20 cellular contexts compared by ENCODE assay signal in the genomic region with DNA sequence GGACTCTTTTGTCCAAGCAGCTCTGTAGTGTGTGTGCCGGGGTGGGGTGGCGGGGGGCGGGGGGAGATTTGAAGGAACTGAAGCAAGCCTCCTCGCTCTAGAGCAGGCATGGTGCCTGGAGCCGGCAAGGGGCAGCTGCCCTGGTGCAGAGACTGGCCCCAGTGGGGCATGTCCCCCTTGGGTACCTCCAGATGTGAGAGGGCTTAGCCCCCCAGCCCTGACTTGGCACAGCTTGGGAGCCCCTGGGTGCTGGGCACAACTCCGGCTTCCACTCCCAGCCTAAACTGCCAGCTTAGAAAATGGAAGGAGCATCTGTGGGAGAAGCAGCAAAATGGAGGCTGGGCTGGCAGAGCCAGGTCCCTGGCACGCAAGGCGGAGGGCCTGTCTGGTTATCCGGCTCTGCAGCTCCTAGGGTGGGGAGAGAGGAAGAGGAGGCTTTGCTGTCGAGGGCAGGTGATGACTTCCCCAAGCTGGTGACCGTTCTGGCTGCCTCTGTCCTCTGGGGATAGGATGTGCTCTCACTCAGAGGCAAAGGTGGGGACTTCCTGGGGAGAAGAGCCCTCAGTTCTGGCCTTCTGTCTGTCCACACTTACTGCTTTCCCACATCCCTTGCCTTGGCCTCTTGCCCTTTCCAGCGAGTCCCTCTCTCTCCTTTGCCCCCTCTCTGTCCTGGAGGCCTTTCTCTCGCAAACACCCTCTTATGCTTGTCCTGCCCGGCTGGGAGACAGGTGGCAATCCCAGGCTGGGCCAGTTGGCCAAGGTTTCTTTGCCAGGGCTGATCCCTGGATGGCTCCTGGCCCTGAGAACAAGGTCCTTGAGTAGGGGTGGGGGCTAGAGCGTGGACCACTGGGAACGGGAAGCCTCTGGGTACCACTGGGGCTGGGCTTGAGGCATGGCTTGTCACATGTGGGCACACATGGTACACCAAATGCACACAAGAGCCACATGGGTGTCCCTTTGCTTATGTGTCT. TPM values are rescaled to one million over a fixed set of nuclear protein-coding genes. Genes with fewer than 3 reads are reported as not detected.
DNase-seq lines count a peak whose midpoint lies in the region; TF ChIP-seq lines count a peak whose summit lies in the region.
"Had no signal": no experiment of that assay in that cellular context is flagged by ENCODE, and none has a peak within 500 bp of the region (broad histone marks: within the 10 kb centered on the region; RNA-seq: fewer than 3 reads in every experiment).

No MANE protein-coding gene starts in this region.

- H3K27me3 ChIP-seq in H7 (ENCODE audit: control insufficient read depth, insufficient read depth, low read length) (peaks cover 11% of the 10 kb centered on the region), dorsolateral prefrontal cortex (peaks cover 0 to 78% (median 22%) of the 10 kb centered on the region in 45 donors), osteoblast (ENCODE audit: insufficient read depth, low read length) (peaks cover 39% of the 10 kb centered on the region), thyroid gland (no peaks in the 10 kb centered on the region)

- intact Hi-C loops in dorsolateral prefrontal cortex (cut with DNase I) = no loop called here
- intact Hi-C loops in thyroid gland (cut with DNase I) = no loop called here

- H3K36me3 ChIP-seq in H7 (replicated peaks; ENCODE audit: control insufficient read depth, insufficient read depth, low read length) (no peaks in the 10 kb centered on the region), osteoblast (ENCODE audit: insufficient read depth, low read length) (no peaks in the 10 kb centered on the region), thyroid gland (no peaks in the 10 kb centered on the region)
- H3K36me3 ChIP-seq: BE2C had no signal

- H3K9me3 ChIP-seq in osteoblast (ENCODE audit: low read depth, low read length) (no peaks in the 10 kb centered on the region), thyroid gland (no peaks in the 10 kb centered on the region)
- H3K9me3 ChIP-seq: BE2C had no signal

- no peak for TF ChIP-seq CTCF in dorsolateral prefrontal cortex (IDR thresholded peaks at IDR 0.05 in 54 of 56, conservative IDR thresholded peaks at IDR 0.05 in 2 of 56; ENCODE audit: low read depth in 1 of 56, partially characterized antibody in 56 of 56)
- no peak for TF ChIP-seq CTCF in osteoblast (IDR thresholded peaks at IDR 0.05; ENCODE audit: extremely low read depth, low read depth, low read length)
- TF ChIP-seq CTCF in thyroid gland (IDR thresholded peaks at IDR 0.05) = no peak

- TF ChIP-seq POLR2A in thyroid gland (IDR thresholded peaks at IDR 0.05) = no peak

- H3K4me2 ChIP-seq in osteoblast (ENCODE audit: insufficient read depth, low read length) = no peak overlapping the region

- H3K27ac ChIP-seq in dorsolateral prefrontal cortex (peak overlapping the region in 13 of 59 donors; percentile 14 to 57 (median 40)), osteoblast (ENCODE audit: low read depth, low read length) (no peak overlapping the region), thyroid gland (no peak overlapping the region)

- no peaks in the 10 kb centered on the region for H3K4me1 ChIP-seq in osteoblast (ENCODE audit: insufficient read depth, low read length)
- H3K4me1 ChIP-seq in thyroid gland = no peaks in the 10 kb centered on the region
- H3K4me1 ChIP-seq: BE2C had no signal

- H2AFZ ChIP-seq in osteoblast (ENCODE audit: low read length) = no peak overlapping the region

- in situ Hi-C loops in G401 (cut with HindIII; ENCODE audit: low sequenced_read_pairs) = no loop called here

- H3K4me3 ChIP-seq in H7 (ENCODE audit: insufficient read depth, low read depth, low read length) (no peak overlapping the region), dorsolateral prefrontal cortex (peak overlapping the region in 53 of 59 donors; percentile 15 to 72 (median 59)), osteoblast (ENCODE audit: insufficient read depth, low read length) (no peak overlapping the region), thyroid gland (replicated peaks in 1 of 3) (no peak overlapping the region)

- peak; percentile 10 for DNase-seq in G401 (ENCODE audit: low spot score)
- DNase-seq in H7 = peak; percentile 23
- DNase-seq in dorsolateral prefrontal cortex = no peak
- DNase-seq in osteoblast (ENCODE audit: insufficient read length, low spot score, missing footprints) = peak; percentile 74
- DNase-seq in T-helper 2 cell = no peak
- no peak for DNase-seq in Kasumi-1 (lab: John Stamatoyannopoulos, UW)
- DNase-seq in thyroid gland = no peak
- DNase-seq: BE2C; CD4-positive, CD25-positive, alpha-beta regulatory T cell; CD8-positive, alpha-beta memory T cell; COR-L47; DMS 273 treated with DMSO at 0.1 percent for 48 hours; DMS53; DND-41; EL; HCEC 1CT; HFFc6; KG1 had no signal

- WGBS in thyroid gland, 2 donors = 80 to 82% methylated on average over 6 to 10 of the region's 16 CpGs

- H4K20me1 ChIP-seq in osteoblast (ENCODE audit: insufficient read depth, low read length) = no peaks in the 10 kb centered on the region

- H3K79me2 ChIP-seq in osteoblast (ENCODE audit: insufficient read depth, low read length) = no peaks in the 10 kb centered on the region

RNA-seq across cellular contexts. Expression of a gene that starts 2.0 kb away (rescaled TPM):
- 24.0 and 28.0 TPM in 2 replicates for total RNA-seq in G401 (2014; rRNA removed; shearing (Covaris generic))
- 31.5 and 42.3 TPM in 2 replicates for total RNA-seq in H7 (2014; rRNA removed; shearing (Covaris generic))
- total RNA-seq in dorsolateral prefrontal cortex = 10 to 100 TPM; 14.3 to 83.4 (median 53.5) TPM
- total RNA-seq in osteoblast = 7.7 and 8.0 TPM in 2 replicates
- 10 to 100 TPM; 31.4 to 79.5 (median 61.9) TPM for total RNA-seq in thyroid gland

RNA-seq across cellular contexts. Expression of a gene that starts 23.6 kb away (rescaled TPM):
- 0.54 TPM in 1 of 2 replicates, not detected in the other for total RNA-seq in G401 (2014; rRNA removed; shearing (Covaris generic))
- total RNA-seq in H7 (2014; rRNA removed; shearing (Covaris generic)) = 1.5 and 2.0 TPM in 2 replicates
- total RNA-seq in dorsolateral prefrontal cortex = 10 to 100 TPM in 12 of 120 experiments, 1 to 10 TPM in 107, under 1 TPM in 1; 0.74 to 14.8 (median 6.0) TPM
- not detected in 2 replicates for total RNA-seq in osteoblast
- not detected for total RNA-seq in thyroid gland
- total RNA-seq: CD4-positive, CD25-positive, alpha-beta regulatory T cell; H4; HFFc6; HT-29 had no signal

Comparison
In these comparisons a context has a peak if more than half of its experiments do, and no peak if none do; other contexts are left out.
1. DNase-seq: peak in G401 (single experiment), H7 (single experiment) and osteoblast (single experiment); none in dorsolateral prefrontal cortex (0 of 10), T-helper 2 cell (0 of 5), Kasumi-1 (0 of 2) and thyroid gland (0 of 2).
2. H3K4me3 ChIP-seq: peak in dorsolateral prefrontal cortex (53 of 59); none in H7 (single experiment), osteoblast (single experiment) and thyroid gland (0 of 3).